Comparison of ENCODE assay signal across 1 cellular context in genomic region chr19:40922185-40923160, GRCh38.
TF ChIP-seq lines count a peak whose summit lies in the region.

No MANE protein-coding gene starts in this region.

TF ChIP-seq in A549, 52 proteins besides CTCF, POLR2A, EP300 and RAD21:
- TF ChIP-seq RNF2 (IDR thresholded peaks at IDR 0.05; ENCODE audit: borderline replicate concordance, low read depth): 0 out of 2 replicates have a peak, but pooled peaks have one; percentile 39
